8 cellular contexts compared by ENCODE assay signal in genomic region chr4:102344520-102344954, GRCh38. TPM values are rescaled to one million over a fixed set of nuclear protein-coding genes. Genes with fewer than 3 reads are reported as not detected.
DNase-seq lines count a peak whose midpoint lies in the region; ATAC-seq, FAIRE-seq and TF ChIP-seq lines count a peak whose summit lies in the region.

No MANE protein-coding gene starts in this region.

- peak; percentile 43 for ATAC-seq in HG02943 (IDR thresholded peaks at IDR 0.05; ENCODE audit: low read depth, unreplicated experiment)
- peak; percentile 56 to 65 for ATAC-seq in naive thymus-derived CD8-positive, alpha-beta T cell

- no peak for FAIRE-seq in GM18507 (lab: Jason Lieb, UNC)

- POLR2A ChIA-PET in naive thymus-derived CD8-positive, alpha-beta T cell (lab: Charles Lee), result interaction anchor here (0.8 to 2.0 kb wide), 9 partner anchors 9 to 926 kb away, joined by 3 to 7 read pairs (median 4); no protein-coding TSS in a partner anchor

- peaks cover 7 to 18% (median 12%) of the 10 kb centered on the region in 4 donors for H3K4me1 ChIP-seq in esophagus muscularis mucosa

- H3K4me3 Mint-ChIP-seq in naive thymus-derived CD8-positive, alpha-beta T cell, result peak overlapping the region; percentile 84 to 96 (median 94)

- TF ChIP-seq POLR2A in esophagus muscularis mucosa (IDR thresholded peaks at IDR 0.05; ENCODE audit: low read depth), result no peak

- no peaks in the 10 kb centered on the region for H3K36me3 ChIP-seq in esophagus muscularis mucosa

- no CpG with 5 or more reads among the region's 48 CpGs for WGBS in esophagus muscularis mucosa

- intact Hi-C loops in esophagus muscularis mucosa (cut with DNase I), result loop anchor here (5.0 to 10.0 kb wide), 3 partner anchors 88 to 750 kb away; partner anchors contain the start of genes BDH2 and NFKB1

- H3K27me3 Mint-ChIP-seq in naive thymus-derived CD8-positive, alpha-beta T cell, result no peaks in the 10 kb centered on the region

- H3K27ac Mint-ChIP-seq in naive thymus-derived CD8-positive, alpha-beta T cell, result peak overlapping the region; percentile 95 to 99 (median 97)

- no peaks in the 10 kb centered on the region for H3K27me3 ChIP-seq in esophagus muscularis mucosa

- peak overlapping the region; percentile 68 to 83 (median 70) for H3K4me3 ChIP-seq in esophagus muscularis mucosa

- H3K4me1 Mint-ChIP-seq in naive thymus-derived CD8-positive, alpha-beta T cell, result peaks cover 32 to 52% (median 48%) of the 10 kb centered on the region in 4 donors

- no peaks in the 10 kb centered on the region for H3K9me3 ChIP-seq in esophagus muscularis mucosa

- TF ChIP-seq EP300 in esophagus muscularis mucosa (IDR thresholded peaks at IDR 0.05), result no peak

- H3K9me3 Mint-ChIP-seq in naive thymus-derived CD8-positive, alpha-beta T cell, result no peaks in the 10 kb centered on the region

- peaks cover 0 to 2% (median 0%) of the 10 kb centered on the region in 3 donors for H3K36me3 Mint-ChIP-seq in naive thymus-derived CD8-positive, alpha-beta T cell

- peak overlapping the region; percentile 69 to 76 (median 74) for H3K27ac ChIP-seq in esophagus muscularis mucosa (replicated peaks in 1 of 4)

- no peak for TF ChIP-seq CTCF in esophagus muscularis mucosa (IDR thresholded peaks at IDR 0.05)

- peak; percentile 26 for DNase-seq in A172 (ENCODE audit: low spot score)
- DNase-seq in GM18507 (ENCODE audit: extremely low spot score, insufficient read length, low read depth), result peak; percentile 38
- peak; percentile 81 for DNase-seq in NCI-H748 (lab: John Stamatoyannopoulos, UW; ENCODE audit: unreplicated experiment)
- peak; percentile 38 for DNase-seq in activated T-cell treated with anti-CD3 and anti-CD28 coated beads for 4 hours
- no peak for DNase-seq in esophagus muscularis mucosa (ENCODE audit: extremely low spot score)
- DNase-seq in naive thymus-derived CD8-positive, alpha-beta T cell, result peak in 5 of 10 donors; percentile 57 to 82 (median 69)
- peak; percentile 73 for DNase-seq in stimulated activated naive CD4-positive, alpha-beta T cell treated with Interleukin-2 at 50 U/mL for 16 hours (lab: John Stamatoyannopoulos, UW)

RNA-seq across cellular contexts. Expression of gene SLC39A8, which starts 0.7 kb away (rescaled TPM):
- 24.1 and 27.3 TPM in 2 replicates for total RNA-seq in A172 (2014; rRNA removed; shearing (Covaris generic))
- 1 to 10 TPM; 4.0 to 6.6 (median 6.0) TPM for total RNA-seq in esophagus muscularis mucosa
- 10 to 100 TPM; 13.1 to 13.7 TPM for total RNA-seq in naive thymus-derived CD8-positive, alpha-beta T cell
- polyA plus RNA-seq in naive thymus-derived CD8-positive, alpha-beta T cell, result 10 to 100 TPM; 32.8 to 39.4 (median 35.2) TPM
